In genomic region chr2:27326536-27326935, GRCh38 we compare ENCODE assay signal across 28 cellular contexts. TPM values are rescaled to one million over a fixed set of nuclear protein-coding genes. Genes with fewer than 3 reads are reported as not detected.
"Had no signal": no experiment of that assay in that cellular context is flagged by ENCODE, and none has a peak within 500 bp of the region (broad histone marks: within the 10 kb centered on the region; RNA-seq: fewer than 3 reads in every experiment).

No MANE protein-coding gene starts in this region.

- DNase-seq: dermis blood vessel endothelial cell; effector memory CD4-positive, alpha-beta T cell; foreskin fibroblast; gastrocnemius medialis; head of caudate nucleus; left cardiac atrium; left ventricle myocardium superior; natural killer cell; stimulated activated CD4-positive, alpha-beta T cell treated with anti-CD3 and anti-CD28 coated beads, Interleukin-12 subunit alpha, Interleukin-12 subunit beta, amount 100 ng/mL, for 4 hours; stimulated activated CD4-positive, alpha-beta T cell treated with anti-CD3 and anti-CD28 coated beads, Interleukin-1b, Interleukin-23, amount 100 ng/mL, for 48 hours; stimulated activated CD4-positive, alpha-beta T cell treated with anti-CD3 and anti-CD28 coated beads, Interleukin-4, amount 100 ng/mL, for 1 hour; stimulated activated CD8-positive, alpha-beta memory T cell treated with anti-CD3 and anti-CD28 coated beads, Interleukin-4, amount 100 ng/mL, for 48 hours; stimulated activated naive CD4-positive, alpha-beta T cell treated with Interleukin-2 at 50 U/mL for 16 hours; transverse colon had no signal

- H3K9me3 ChIP-seq: gastrocnemius medialis, neutrophil, prostate gland, right atrium auricular region, thoracic aorta, transverse colon, vagina had no signal

- ATAC-seq: gastrocnemius medialis, left cardiac atrium, left ventricle myocardium superior, natural killer cell, sciatic nerve had no signal

- H3K4me3 ChIP-seq: coronary artery, gastrocnemius medialis, lung, prostate gland, right atrium auricular region, smooth muscle cell, thoracic aorta, transverse colon, vagina had no signal

- H3K9me3 Mint-ChIP-seq: central memory CD8-positive, alpha-beta T cell; memory B cell; natural killer cell; neural crest cell had no signal

- H3K4me3 Mint-ChIP-seq: central memory CD8-positive, alpha-beta T cell; memory B cell; natural killer cell; neural crest cell had no signal

- H3K27ac ChIP-seq: coronary artery, gastrocnemius medialis, neutrophil, parathyroid adenoma, prostate gland, right atrium auricular region, thoracic aorta, transverse colon, vagina had no signal

- H3K27me3 Mint-ChIP-seq: central memory CD8-positive, alpha-beta T cell; memory B cell had no signal

RNA-seq across cellular contexts. Expression of gene UCN, which starts 18.3 kb away (rescaled TPM):
- total RNA-seq: gastrocnemius medialis, mononuclear cell had no signal
